Comparison of ENCODE assay signal across 1 cellular context in genomic region chr3:46844851-46845250, GRCh38.
TF ChIP-seq lines count a peak whose summit lies in the region.

No MANE protein-coding gene starts in this region.

TF ChIP-seq in GM23338, 12 proteins besides CTCF, POLR2A, EP300 and RAD21 (continued from another document):
- TF ChIP-seq ZNF462 (CRISPR knock-in tag; IDR thresholded peaks at IDR 0.05) (no peak), REST (IDR thresholded peaks at IDR 0.05; ENCODE audit: unreplicated experiment) (no peak)
